In the genomic region with DNA sequence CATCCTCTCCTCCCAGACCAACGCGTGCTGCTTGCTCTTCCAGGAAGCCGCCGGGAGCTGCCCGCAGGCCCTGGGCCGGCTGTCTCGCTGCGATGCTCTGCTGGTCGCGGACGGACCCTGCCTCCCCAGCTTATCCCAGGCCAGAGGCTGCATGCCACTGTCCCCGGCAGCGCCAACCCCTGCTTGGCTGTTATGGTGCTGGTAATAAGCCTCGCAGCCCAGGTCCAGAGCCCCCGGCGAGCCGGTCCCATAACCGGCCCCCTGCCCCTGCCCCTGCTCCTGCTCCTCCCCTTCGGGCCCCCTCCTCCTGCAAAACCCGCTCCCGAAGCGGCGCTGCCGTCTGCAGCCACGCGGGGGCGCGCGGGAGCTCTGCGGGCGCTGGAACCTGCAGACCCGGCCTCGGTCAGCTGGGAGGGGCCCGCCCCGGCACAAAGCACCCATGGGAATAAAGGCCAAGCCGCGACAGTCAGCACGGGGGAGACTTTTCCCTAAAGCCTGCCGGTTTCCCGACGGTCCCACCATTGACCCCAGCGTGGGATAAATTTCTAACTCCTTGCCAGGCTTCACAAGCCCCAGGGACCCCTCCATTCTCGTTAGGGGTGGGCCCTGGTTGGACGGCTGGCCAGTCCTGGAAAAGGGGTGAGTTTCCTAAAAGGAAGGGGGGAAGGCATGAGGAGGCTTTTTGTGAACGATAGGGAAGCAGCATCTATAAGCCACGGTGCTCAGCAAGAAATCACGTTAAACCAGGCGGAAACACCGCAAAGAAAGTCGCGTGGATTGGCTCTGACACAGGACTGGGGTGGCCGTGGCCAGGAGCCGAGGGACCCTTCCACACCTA, we compare ENCODE assay signal across 1 cellular context.
TF ChIP-seq lines count a peak whose summit lies in the region.

No MANE protein-coding gene starts in this region.

TF ChIP-seq in HEK293, 187 proteins besides CTCF, POLR2A, EP300 and RAD21 (continued from another document):
- TF ChIP-seq, protein P1, sequence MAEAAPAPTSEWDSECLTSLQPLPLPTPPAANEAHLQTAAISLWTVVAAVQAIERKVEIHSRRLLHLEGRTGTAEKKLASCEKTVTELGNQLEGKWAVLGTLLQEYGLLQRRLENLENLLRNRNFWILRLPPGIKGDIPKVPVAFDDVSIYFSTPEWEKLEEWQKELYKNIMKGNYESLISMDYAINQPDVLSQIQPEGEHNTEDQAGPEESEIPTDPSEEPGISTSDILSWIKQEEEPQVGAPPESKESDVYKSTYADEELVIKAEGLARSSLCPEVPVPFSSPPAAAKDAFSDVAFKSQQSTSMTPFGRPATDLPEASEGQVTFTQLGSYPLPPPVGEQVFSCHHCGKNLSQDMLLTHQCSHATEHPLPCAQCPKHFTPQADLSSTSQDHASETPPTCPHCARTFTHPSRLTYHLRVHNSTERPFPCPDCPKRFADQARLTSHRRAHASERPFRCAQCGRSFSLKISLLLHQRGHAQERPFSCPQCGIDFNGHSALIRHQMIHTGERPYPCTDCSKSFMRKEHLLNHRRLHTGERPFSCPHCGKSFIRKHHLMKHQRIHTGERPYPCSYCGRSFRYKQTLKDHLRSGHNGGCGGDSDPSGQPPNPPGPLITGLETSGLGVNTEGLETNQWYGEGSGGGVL (tag by site-specific recombination; IDR thresholded peaks at IDR 0.05), result no peak
- peak; percentile 59; the same call in 1 of the 2 replicates for TF ChIP-seq ZNF76 (tag by site-specific recombination; IDR thresholded peaks at IDR 0.05; ENCODE audit: borderline replicate concordance, low read depth)
- TF ChIP-seq, protein P2, sequence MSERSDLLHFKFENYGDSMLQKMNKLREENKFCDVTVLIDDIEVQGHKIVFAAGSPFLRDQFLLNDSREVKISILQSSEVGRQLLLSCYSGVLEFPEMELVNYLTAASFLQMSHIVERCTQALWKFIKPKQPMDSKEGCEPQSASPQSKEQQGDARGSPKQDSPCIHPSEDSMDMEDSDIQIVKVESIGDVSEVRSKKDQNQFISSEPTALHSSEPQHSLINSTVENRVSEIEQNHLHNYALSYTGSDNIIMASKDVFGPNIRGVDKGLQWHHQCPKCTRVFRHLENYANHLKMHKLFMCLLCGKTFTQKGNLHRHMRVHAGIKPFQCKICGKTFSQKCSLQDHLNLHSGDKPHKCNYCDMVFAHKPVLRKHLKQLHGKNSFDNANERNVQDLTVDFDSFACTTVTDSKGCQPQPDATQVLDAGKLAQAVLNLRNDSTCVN (tag by site-specific recombination; optimal IDR thresholded peaks at IDR 0.05), result peak; percentile 46
- TF ChIP-seq ZNF670 (tag by site-specific recombination; IDR thresholded peaks at IDR 0.05; ENCODE audit: low read depth), result no peak
- no peak; the same call in 1 of the 2 replicates for TF ChIP-seq ZNF777 (tag by site-specific recombination; IDR thresholded peaks at IDR 0.05; ENCODE audit: borderline replicate concordance)
- TF ChIP-seq ZNF423 (tag by site-specific recombination; IDR thresholded peaks at IDR 0.05), result 0 out of 2 replicates have a peak, but pooled peaks have one; percentile 19
- no peak for TF ChIP-seq AEBP2 (tag by site-specific recombination; IDR thresholded peaks at IDR 0.05; ENCODE audit: borderline replicate concordance)
- TF ChIP-seq ZNF324 (tag by site-specific recombination; IDR thresholded peaks at IDR 0.05), result peak; percentile 40; the same call in 1 of the 2 replicates
- TF ChIP-seq SP7 (tag by site-specific recombination; IDR thresholded peaks at IDR 0.05), result peak; percentile 53; the same call in 1 of the 2 replicates
- TF ChIP-seq IKZF3 (tag by site-specific recombination; IDR thresholded peaks at IDR 0.05), result peak; percentile 32; the same call in 1 of the 2 replicates
- no peak for TF ChIP-seq FEZF1 (tag by site-specific recombination; IDR thresholded peaks at IDR 0.05)
- TF ChIP-seq ZNF600 (tag by site-specific recombination; IDR thresholded peaks at IDR 0.05), result peak; percentile 78
- TF ChIP-seq ZSCAN30 (tag by site-specific recombination; IDR thresholded peaks at IDR 0.05), result peak; percentile 64; the same call in 1 of the 2 replicates
- peak; percentile 30; the same call in 1 of the 2 replicates for TF ChIP-seq PRDM10 (tag by site-specific recombination; IDR thresholded peaks at IDR 0.05)
- TF ChIP-seq ZBTB8A (tag by site-specific recombination; IDR thresholded peaks at IDR 0.05), result peak; percentile 26; the same call in 1 of the 2 replicates
- no peak for TF ChIP-seq ZNF530 (tag by site-specific recombination; IDR thresholded peaks at IDR 0.05; ENCODE audit: low read depth)
- no peak for TF ChIP-seq ZSCAN23 (tag by site-specific recombination; IDR thresholded peaks at IDR 0.05)
- no peak for TF ChIP-seq ZNF701 (tag by site-specific recombination; IDR thresholded peaks at IDR 0.05)
- TF ChIP-seq SP3 (tag by site-specific recombination; IDR thresholded peaks at IDR 0.05), result peak; percentile 58
- no peak for TF ChIP-seq ZNF792 (tag by site-specific recombination; IDR thresholded peaks at IDR 0.05)
- TF ChIP-seq KLF7 (tag by site-specific recombination; IDR thresholded peaks at IDR 0.05; ENCODE audit: borderline replicate concordance), result peak; percentile 64; the same call in 1 of the 2 replicates
- no peak for TF ChIP-seq PRDM2 (tag by site-specific recombination; IDR thresholded peaks at IDR 0.05; ENCODE audit: borderline replicate concordance)
- TF ChIP-seq ZNF837 (tag by site-specific recombination; IDR thresholded peaks at IDR 0.05), result no peak
- peak; percentile 79 for TF ChIP-seq ZNF341 (tag by site-specific recombination; IDR thresholded peaks at IDR 0.05; ENCODE audit: low read depth)
- peak; percentile 84 for TF ChIP-seq ZFP69B (tag by site-specific recombination; IDR thresholded peaks at IDR 0.05)
- TF ChIP-seq ZNF335 (tag by site-specific recombination; conservative IDR thresholded peaks at IDR 0.05), result peak; percentile 53; the same call in 1 of the 2 replicates
- peak; percentile 63; the same call in 1 of the 2 replicates for TF ChIP-seq ZNF501 (tag by site-specific recombination; IDR thresholded peaks at IDR 0.05)
- 0 out of 2 replicates have a peak, but pooled peaks have one; percentile 26 for TF ChIP-seq ZNF2 (tag by site-specific recombination; IDR thresholded peaks at IDR 0.05)
- TF ChIP-seq ZEB2 (tag by site-specific recombination; IDR thresholded peaks at IDR 0.05), result peak; percentile 54
- TF ChIP-seq, protein P3, sequence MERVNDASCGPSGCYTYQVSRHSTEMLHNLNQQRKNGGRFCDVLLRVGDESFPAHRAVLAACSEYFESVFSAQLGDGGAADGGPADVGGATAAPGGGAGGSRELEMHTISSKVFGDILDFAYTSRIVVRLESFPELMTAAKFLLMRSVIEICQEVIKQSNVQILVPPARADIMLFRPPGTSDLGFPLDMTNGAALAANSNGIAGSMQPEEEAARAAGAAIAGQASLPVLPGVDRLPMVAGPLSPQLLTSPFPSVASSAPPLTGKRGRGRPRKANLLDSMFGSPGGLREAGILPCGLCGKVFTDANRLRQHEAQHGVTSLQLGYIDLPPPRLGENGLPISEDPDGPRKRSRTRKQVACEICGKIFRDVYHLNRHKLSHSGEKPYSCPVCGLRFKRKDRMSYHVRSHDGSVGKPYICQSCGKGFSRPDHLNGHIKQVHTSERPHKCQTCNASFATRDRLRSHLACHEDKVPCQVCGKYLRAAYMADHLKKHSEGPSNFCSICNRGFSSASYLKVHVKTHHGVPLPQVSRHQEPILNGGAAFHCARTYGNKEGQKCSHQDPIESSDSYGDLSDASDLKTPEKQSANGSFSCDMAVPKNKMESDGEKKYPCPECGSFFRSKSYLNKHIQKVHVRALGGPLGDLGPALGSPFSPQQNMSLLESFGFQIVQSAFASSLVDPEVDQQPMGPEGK (tag by site-specific recombination; IDR thresholded peaks at IDR 0.05), result peak; percentile 97
- TF ChIP-seq KLF9 (tag by site-specific recombination; IDR thresholded peaks at IDR 0.05; ENCODE audit: low read depth), result 0 out of 2 replicates have a peak, but pooled peaks have one; percentile 48
